8 cellular contexts compared by ENCODE assay signal in the genomic region with DNA sequence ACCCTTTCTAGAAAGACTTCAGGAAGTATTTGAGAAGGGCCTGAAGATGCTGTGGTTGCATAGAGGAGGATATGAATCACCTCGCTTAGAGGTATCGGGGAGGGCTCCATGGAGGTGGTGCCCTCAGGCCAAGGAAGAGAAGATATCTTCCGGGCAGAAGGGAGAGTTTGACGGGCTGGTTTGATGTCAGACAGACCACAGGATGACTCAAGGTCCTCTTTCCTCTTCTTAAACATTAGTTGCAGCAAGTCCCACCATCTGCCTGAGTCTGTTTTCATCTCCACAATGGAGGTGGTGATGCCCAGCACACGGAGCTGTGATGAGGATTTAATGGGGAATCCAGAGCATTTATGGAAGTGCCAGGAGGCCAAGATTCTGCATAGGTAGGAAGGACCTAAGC. TPM values are rescaled to one million over a fixed set of nuclear protein-coding genes. Genes with fewer than 3 reads are reported as not detected.
DNase-seq lines count a peak whose midpoint lies in the region; ATAC-seq, FAIRE-seq and TF ChIP-seq lines count a peak whose summit lies in the region.

No MANE protein-coding gene starts in this region.

- no peak for TF ChIP-seq EP300 in GM12878 (IDR thresholded peaks at IDR 0.05; ENCODE audit: borderline replicate concordance in 1 of 2, control insufficient read depth in 1 of 2, low read depth in 2 of 2, low read length in 2 of 2)

- H3K9me3 ChIP-seq in HCT116 (ENCODE audit: control insufficient read depth in 1 of 2, insufficient read depth in 1 of 2, low read depth in 1 of 2, low read length in 2 of 2) (no peaks in the 10 kb centered on the region), GM12878 (replicated peaks; ENCODE audit: control insufficient read depth, insufficient read depth, low read length) (no peaks in the 10 kb centered on the region), hepatocyte (ENCODE audit: low read depth) (no peaks in the 10 kb centered on the region)

- H3K4me2 ChIP-seq in HCT116 (ENCODE audit: low read length) (peak overlapping the region; percentile 23), GM12878 (ENCODE audit: control insufficient read depth, insufficient read depth) (peak overlapping the region; percentile 95), hepatocyte (no peak overlapping the region)

- BruUV-seq in HCT116 (replicated peaks; lab: Mats Ljungman, UMichigan): no TSS peak
- no TSS peak for BruUV-seq in GM12878 (replicated peaks; lab: Mats Ljungman, UMichigan)

- SMC1A ChIA-PET in GM12878 (lab: Charles Lee; ENCODE audit: uncharacterized antibody, unreplicated experiment): interaction anchor here (0.8 to 18.5 kb wide), 4 partner anchors 7 to 81 kb away, joined by 3 to 391 read pairs (median 162); a partner anchor contains a TSS

- DNase-seq in A172 (ENCODE audit: low spot score) (peak; percentile 79), HCT116 (ENCODE audit: low read depth, low spot score) (peak; percentile 16), T-helper 2 cell (peak in 3 of 5 experiments; percentile 44 to 94 (median 70)), GM12878 (ENCODE audit: low read depth, low spot score) (no peak), NCI-H69 (lab: John Stamatoyannopoulos, UW) (no peak), dorsolateral prefrontal cortex (no peak), hepatocyte (ENCODE audit: low spot score) (no peak)
- peak; percentile 49 for DNase-seq in stimulated activated CD8-positive, alpha-beta memory T cell treated with anti-CD3 and anti-CD28 coated beads, Interleukin-15, amount 100 ng/mL, for 1 hour (ENCODE audit: low read depth)

- CTCF ChIA-PET in HCT116 (lab: Charles Lee) (no interaction called here), GM12878 (lab: Yijun Ruan, JAX) (interaction anchor here (1.0 to 18.6 kb wide), 3 partner anchors 27 to 107 kb away, joined by 3 to 396 read pairs (median 314); a partner anchor contains a TSS)

- H3K27ac ChIP-seq in HCT116 (ENCODE audit: low read depth, low read length) (no peak overlapping the region), GM12878 (ENCODE audit: control insufficient read depth, insufficient read depth) (peak overlapping the region; percentile 76), dorsolateral prefrontal cortex (no peak overlapping the region), hepatocyte (no peak overlapping the region)

- H3K79me2 ChIP-seq in HCT116 (ENCODE audit: insufficient read depth, low read length) (no peaks in the 10 kb centered on the region), GM12878 (ENCODE audit: control insufficient read depth, insufficient read depth, low read length) (peaks cover 99% of the 10 kb centered on the region), hepatocyte (no peaks in the 10 kb centered on the region)

- TF ChIP-seq CTCF in HCT116 (IDR thresholded peaks at IDR 0.05 in 2 of 3, conservative IDR thresholded peaks at IDR 0.05 in 1 of 3; ENCODE audit: borderline replicate concordance in 1 of 3, insufficient read depth in 1 of 3, low read depth in 2 of 3, low read length in 2 of 3) (no peak), GM12878 (IDR thresholded peaks at IDR 0.05 in 2 of 3, conservative IDR thresholded peaks at IDR 0.05 in 1 of 3; ENCODE audit: control insufficient read depth in 2 of 3, extremely low read depth in 1 of 3, insufficient read depth in 1 of 3, low read depth in 3 of 3, low read length in 3 of 3) (no peak), dorsolateral prefrontal cortex (IDR thresholded peaks at IDR 0.05 in 54 of 56, conservative IDR thresholded peaks at IDR 0.05 in 2 of 56; ENCODE audit: low read depth in 1 of 56, partially characterized antibody in 56 of 56) (no peak), hepatocyte (IDR thresholded peaks at IDR 0.05; ENCODE audit: poor library complexity) (no peak)

- intact Hi-C loops in HCT116 (cut with micrococcal nuclease) (no loop called here), GM12878 (cut with micrococcal nuclease; ENCODE audit: unreplicated experiment) (loop anchor here (5.0 kb wide), 1 partner anchor 252 kb away; no protein-coding TSS in a partner anchor), dorsolateral prefrontal cortex (cut with DNase I) (no loop called here)

- POLR2A ChIA-PET in HCT116 (lab: Charles Lee): no interaction called here
- POLR2A ChIA-PET in GM12878 (lab: Charles Lee): interaction anchor here (0.5 to 13.4 kb wide), 4 partner anchors 10 to 79 kb away, joined by 3 to 220 read pairs (median 4); no protein-coding TSS in a partner anchor

- peak; percentile 46; the same call in 1 of the 2 replicates for ATAC-seq in HCT116
- ATAC-seq in GM12878: peak; percentile 57

- TF ChIP-seq RAD21 in HCT116 (IDR thresholded peaks at IDR 0.05; ENCODE audit: low read depth) (no peak), GM12878 (IDR thresholded peaks at IDR 0.05; ENCODE audit: insufficient read depth, low read depth, low read length) (no peak)

- no peaks in the 10 kb centered on the region for H3K36me3 ChIP-seq in HCT116 (ENCODE audit: control insufficient read depth in 1 of 2, insufficient read depth in 2 of 2, low read length in 2 of 2)
- peaks cover 30 to 31% of the 10 kb centered on the region in 2 experiments for H3K36me3 ChIP-seq in GM12878 (ENCODE audit: control insufficient read depth in 2 of 2, insufficient read depth in 2 of 2, low read length in 1 of 2)
- no peaks in the 10 kb centered on the region for H3K36me3 ChIP-seq in hepatocyte (replicated peaks; ENCODE audit: insufficient read depth, low read depth)

- H3K27me3 ChIP-seq in HCT116 (ENCODE audit: insufficient read depth, low read length): no peaks in the 10 kb centered on the region
- no peaks in the 10 kb centered on the region for H3K27me3 ChIP-seq in GM12878 (replicated peaks in 1 of 2; ENCODE audit: control insufficient read depth in 2 of 2, insufficient read depth in 2 of 2, low read length in 1 of 2)
- peaks cover 0 to 5% (median 0%) of the 10 kb centered on the region in 45 donors for H3K27me3 ChIP-seq in dorsolateral prefrontal cortex
- no peaks in the 10 kb centered on the region for H3K27me3 ChIP-seq in hepatocyte

- no peak overlapping the region for H2AFZ ChIP-seq in HCT116 (ENCODE audit: low read depth, low read length, poor library complexity, severe bottlenecking)
- no peak overlapping the region for H2AFZ ChIP-seq in GM12878 (ENCODE audit: control insufficient read depth, low read depth, low read length)
- no peak overlapping the region for H2AFZ ChIP-seq in hepatocyte

- H3K9ac ChIP-seq in HCT116 (ENCODE audit: low read length) (no peak overlapping the region), GM12878 (ENCODE audit: control insufficient read depth, insufficient read depth, low read length) (peak overlapping the region; percentile 60)

- 0% methylated on average over 5 of the region's 5 CpGs for WGBS in GM12878 (ENCODE audit: insufficient coverage, insufficient replicate concordance, low lambda C conversion rate, missing lambda C conversion rate)
- WGBS in hepatocyte (ENCODE audit: low lambda C conversion rate, missing lambda C conversion rate): 77% methylated on average over 5 of the region's 5 CpGs

- in situ Hi-C loops in GM12878 (cut with MboI): no loop called here

- H4K20me1 ChIP-seq in HCT116 (ENCODE audit: insufficient read depth) (no peaks in the 10 kb centered on the region), GM12878 (ENCODE audit: control insufficient read depth, insufficient read depth) (no peaks in the 10 kb centered on the region; the same call in 1 of the 2 replicates), hepatocyte (ENCODE audit: insufficient read depth, poor library complexity, severe bottlenecking) (no peaks in the 10 kb centered on the region)

- H3K9me2 ChIP-seq in HCT116 (ENCODE audit: insufficient read depth) (no peaks in the 10 kb centered on the region), hepatocyte (replicated peaks; ENCODE audit: insufficient read depth) (no peaks in the 10 kb centered on the region)

- H3K4me3 ChIP-seq in HCT116 (replicated peaks in 1 of 2; ENCODE audit: low read depth in 1 of 2, low read length in 2 of 2) (no peak overlapping the region), GM12878 (peak overlapping the region; percentile 52), dorsolateral prefrontal cortex (no peak overlapping the region), hepatocyte (no peak overlapping the region)

- peak; percentile 56 for FAIRE-seq in GM12878 (lab: Jason Lieb, UNC)

- TF ChIP-seq POLR2A in HCT116 (IDR thresholded peaks at IDR 0.05; ENCODE audit: borderline replicate concordance, extremely low read depth, insufficient read depth, insufficient read length) (no peak), GM12878 (IDR thresholded peaks at IDR 0.05; ENCODE audit: low read depth, low read length) (no peak; the same call in 1 of the 2 replicates)

- H3K4me1 ChIP-seq in HCT116 (ENCODE audit: control insufficient read depth in 1 of 2, insufficient read depth in 2 of 2, low read length in 2 of 2): peaks cover 0 to 27% of the 10 kb centered on the region in 2 experiments; a peak in 2 of 4 replicates
- peaks cover 92% of the 10 kb centered on the region for H3K4me1 ChIP-seq in GM12878 (ENCODE audit: control insufficient read depth, insufficient read depth, low read length)
- H3K4me1 ChIP-seq in hepatocyte (ENCODE audit: insufficient read depth): no peaks in the 10 kb centered on the region

- RAD21 ChIA-PET in HCT116 (lab: Charles Lee; ENCODE audit: low non-redundant PET in 1 of 2, low total read pairs in 2 of 2, uncharacterized antibody in 2 of 2, unreplicated experiment in 2 of 2) (no interaction called here), GM12878 (lab: Charles Lee; ENCODE audit: unreplicated experiment) (interaction anchor here (1.9 to 6.4 kb wide), 5 partner anchors 9 to 106 kb away, joined by 5 to 68 read pairs (median 11); no protein-coding TSS in a partner anchor)

RNA-seq across cellular contexts. Expression of a gene that starts 25.1 kb away (rescaled TPM):
- not detected in 2 replicates for total RNA-seq in A172 (2014; rRNA removed; shearing (Covaris generic))
- total RNA-seq in HCT116 (2021; ENCODE audit: unreplicated experiment): 22.6 TPM
- 20.2 and 25.3 TPM in 2 replicates for polyA plus RNA-seq in HCT116 (2012)
- total RNA-seq in GM12878 (2013; cell fraction: nucleolus; rRNA removed): 101 and 106 TPM in 2 replicates
- 25.8 and 33.5 TPM in 2 replicates for total RNA-seq in GM12878 (2014; rRNA removed)
- 18.4 and 19.0 TPM in 2 replicates for total RNA-seq in GM12878 (2014; rRNA removed; fragmentation: Illumina TruSeq; extraction: Trizol)
- 148 and 151 TPM in 2 replicates for total RNA-seq in GM12878 (2021)
- polyA plus RNA-seq in GM12878 (2011; ENCODE audit: low read depth): 44.1 TPM
- polyA plus RNA-seq in GM12878 (2011; rRNA removed): 15.0 and 25.8 TPM in 2 replicates
- polyA plus RNA-seq in GM12878 (2011; cell fraction: cytosol; rRNA removed): 45.6 and 51.9 TPM in 2 replicates
- polyA plus RNA-seq in GM12878 (2011; cell fraction: nucleus; rRNA removed): 72.8 and 112 TPM in 2 replicates
- polyA plus RNA-seq in GM12878 (2012): 91.6 and 104 TPM in 2 replicates
- polyA plus RNA-seq in GM12878 (2014; fragmentation: Illumina TruSeq; extraction: Trizol): 48.8 and 61.7 TPM in 2 replicates
- polyA plus RNA-seq in GM12878 (2014; fragmentation: Nextera tagmentation; extraction: Ambion mirVana): 10 to 100 TPM; 21.6 to 26.3 TPM
- 64.7 and 79.6 TPM in 2 replicates for polyA plus RNA-seq in GM12878 (2014; rRNA removed)
- polyA plus RNA-seq in GM12878 (2016; fragmentation: Nextera tagmentation; extraction: Ambion mirVana): 10 to 100 TPM; 29.3 to 34.0 TPM
- polyA minus RNA-seq in GM12878 (2011; rRNA and poly(A)+ RNA removed): 20.0 and 31.7 TPM in 2 replicates
- polyA minus RNA-seq in GM12878 (2011; cell fraction: cytosol; rRNA and poly(A)+ RNA removed): 30.6 and 47.6 TPM in 2 replicates
- 30.8 and 46.2 TPM in 2 replicates for polyA minus RNA-seq in GM12878 (2011; cell fraction: nucleus; rRNA and poly(A)+ RNA removed)
- total RNA-seq in dorsolateral prefrontal cortex: 1 to 10 TPM in 55 of 120 experiments, under 1 TPM in 65; 0.29 to 3.9 (median 0.96) TPM
- 0.13 and 0.28 TPM in 2 replicates for total RNA-seq in hepatocyte
- 0.16 and 0.67 TPM in 2 replicates for polyA plus RNA-seq in hepatocyte

Comparison
In these comparisons a context has a peak if more than half of its experiments do, and no peak if none do; other contexts are left out.
1. DNase-seq: peak in A172 (single experiment), HCT116 (single experiment), T-helper 2 cell (3 of 5) and stimulated activated CD8-positive, alpha-beta memory T cell treated with anti-CD3 and anti-CD28 coated beads, Interleukin-15, amount 100 ng/mL, for 1 hour (single experiment); none in GM12878 (single experiment), NCI-H69 (single experiment), dorsolateral prefrontal cortex (0 of 10) and hepatocyte (single experiment).